2 cellular contexts compared by ENCODE assay signal in genomic region chr4:183936047-183936446, GRCh38.
TF ChIP-seq lines count a peak whose summit lies in the region.

No MANE protein-coding gene starts in this region.

TF ChIP-seq in A549, 52 proteins besides CTCF, POLR2A, EP300 and RAD21:
- TF ChIP-seq USF2 (IDR thresholded peaks at IDR 0.05), result no peak
- no peak for TF ChIP-seq FOSL2 (IDR thresholded peaks at IDR 0.05)
- no peak for TF ChIP-seq FOSL2 (CRISPR knock-in tag; IDR thresholded peaks at IDR 0.05)
- TF ChIP-seq CHD4 (IDR thresholded peaks at IDR 0.05; ENCODE audit: borderline replicate concordance), result no peak
- TF ChIP-seq HOXB5 (CRISPR knock-in tag; IDR thresholded peaks at IDR 0.05), result no peak
- no peak for TF ChIP-seq JUNB (IDR thresholded peaks at IDR 0.05)
- TF ChIP-seq ATOH8 (CRISPR knock-in tag; IDR thresholded peaks at IDR 0.05; ENCODE audit: low read depth), result no peak
- no peak for TF ChIP-seq HOXA7 (CRISPR knock-in tag; IDR thresholded peaks at IDR 0.05)
- TF ChIP-seq FOXS1 (CRISPR knock-in tag; IDR thresholded peaks at IDR 0.05), result no peak
- TF ChIP-seq MAX (IDR thresholded peaks at IDR 0.05), result no peak
- TF ChIP-seq MAZ (IDR thresholded peaks at IDR 0.05; ENCODE audit: borderline replicate concordance, low read depth, low read length), result no peak
- no peak for TF ChIP-seq PHF8 (IDR thresholded peaks at IDR 0.05; ENCODE audit: borderline replicate concordance, low read depth)
- no peak for TF ChIP-seq ZNF302 (CRISPR knock-in tag; IDR thresholded peaks at IDR 0.05)
- TF ChIP-seq HES2 (IDR thresholded peaks at IDR 0.05), result no peak
- TF ChIP-seq EHMT2 (IDR thresholded peaks at IDR 0.05; ENCODE audit: low read depth), result no peak

TF ChIP-seq in H1, 55 proteins besides CTCF, POLR2A, EP300 and RAD21:
- TF ChIP-seq MAX (IDR thresholded peaks at IDR 0.05), result peak; percentile 61; the same call in 1 of the 2 replicates
- TF ChIP-seq KDM4A (IDR thresholded peaks at IDR 0.05; ENCODE audit: low read depth, low read length, severe bottlenecking), result no peak
- TF ChIP-seq BCL11A (IDR thresholded peaks at IDR 0.05; ENCODE audit: low read depth in 2 of 2, low read length in 2 of 2), result no peak
- no peak for TF ChIP-seq SIN3A (conservative IDR thresholded peaks at IDR 0.05 in 1 of 2, IDR thresholded peaks at IDR 0.05 in 1 of 2; ENCODE audit: low read depth in 1 of 2, low read length in 2 of 2)
- no peak for TF ChIP-seq CREB1 (IDR thresholded peaks at IDR 0.05)
- no peak for TF ChIP-seq EZH2 (IDR thresholded peaks at IDR 0.05; ENCODE audit: low read depth, low read length, severe bottlenecking)
TF ChIP-seq in H1: peak in this region for 1.
